Comparison of ENCODE assay signal across 2 cellular contexts in genomic region chr20:34364013-34364382, GRCh38.
A peak's percentile ranks its signal among the peaks of the same experiment; 100 is the strongest.
TF ChIP-seq lines count a peak whose summit lies in the region.

No MANE protein-coding gene starts in this region.

TF ChIP-seq in A549, 52 proteins besides CTCF, POLR2A, EP300 and RAD21 (continued from another document):
- TF ChIP-seq KDM5A (IDR thresholded peaks at IDR 0.05): peak; percentile 17; the same call in 1 of the 2 replicates
- no peak for TF ChIP-seq USF2 (IDR thresholded peaks at IDR 0.05)

TF ChIP-seq in HCT116, 20 proteins besides CTCF, POLR2A, EP300 and RAD21 (continued from another document):
- TF ChIP-seq REST (IDR thresholded peaks at IDR 0.05; ENCODE audit: low read depth): no peak
- TF ChIP-seq EZH2phosphoT487 (IDR thresholded peaks at IDR 0.05; ENCODE audit: borderline replicate concordance): no peak
- TF ChIP-seq ATF3 (IDR thresholded peaks at IDR 0.05): no peak
- no peak for TF ChIP-seq SP1 (IDR thresholded peaks at IDR 0.05; ENCODE audit: low read depth)
- no peak for TF ChIP-seq EGR1 (IDR thresholded peaks at IDR 0.05; ENCODE audit: low read depth)
